Comparison of ENCODE assay signal across 10 cellular contexts in the genomic region with DNA sequence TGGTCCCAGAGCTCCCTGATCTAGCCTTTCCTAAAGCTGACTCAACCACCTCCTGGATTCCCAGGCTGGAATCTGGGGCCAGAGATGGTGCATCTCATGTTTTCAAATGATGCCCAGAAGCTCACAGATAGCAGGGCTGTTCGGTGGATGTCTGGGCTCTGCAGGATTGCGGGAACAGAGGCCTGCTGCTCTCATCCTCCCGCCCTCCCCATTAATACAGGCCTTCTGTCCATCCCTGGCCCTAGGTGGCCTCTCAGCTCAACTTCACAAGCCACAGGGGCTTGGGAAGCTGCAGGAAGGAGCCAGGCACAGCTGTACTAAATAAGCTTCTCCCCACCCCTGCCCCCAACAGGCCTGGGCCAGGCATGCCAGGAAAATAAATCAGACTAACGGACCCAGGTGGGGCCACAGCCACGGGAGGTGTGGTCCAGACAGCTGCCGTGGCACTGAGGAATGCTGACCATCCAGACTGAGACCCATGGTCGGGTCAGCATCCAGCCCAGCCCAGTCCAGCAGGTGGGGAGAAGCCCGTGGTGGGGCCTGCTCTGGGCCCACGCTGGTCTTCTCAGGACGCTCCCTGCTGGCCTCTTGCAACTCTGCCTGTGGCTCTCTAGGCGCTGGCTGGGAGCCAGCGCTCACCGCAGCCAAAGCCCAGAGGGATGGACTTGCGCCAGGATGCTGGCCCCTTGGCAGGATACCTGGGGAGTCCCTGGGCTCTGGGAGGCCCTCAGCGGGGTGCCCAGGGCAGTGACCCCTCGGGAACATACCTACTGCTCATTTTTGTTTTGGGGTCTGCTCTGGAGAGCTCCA. TPM values are rescaled to one million over a fixed set of nuclear protein-coding genes. Genes with fewer than 3 reads are reported as not detected.
A peak's percentile ranks its signal among the peaks of the same experiment; 100 is the strongest.
DNase-seq lines count a peak whose midpoint lies in the region; FAIRE-seq and TF ChIP-seq lines count a peak whose summit lies in the region.
"Had no signal": no experiment of that assay in that cellular context is flagged by ENCODE, and none has a peak within 500 bp of the region (broad histone marks: within the 10 kb centered on the region; RNA-seq: fewer than 3 reads in every experiment).

No MANE protein-coding gene starts in this region.

- TF ChIP-seq POLR2A in GM12891 (IDR thresholded peaks at IDR 0.05; ENCODE audit: low read depth, low read length), result no peak

- no peaks in the 10 kb centered on the region for H3K36me3 ChIP-seq in brain microvascular endothelial cell (replicated peaks)

- FAIRE-seq in GM12891 (lab: Jason Lieb, UNC), result no peak

- no peak overlapping the region for H3K4me3 ChIP-seq in brain microvascular endothelial cell (ENCODE audit: low read depth, low read length)
- H3K4me3 ChIP-seq: skin epidermis had no signal

- peaks cover 3% of the 10 kb centered on the region for H3K27me3 ChIP-seq in brain microvascular endothelial cell (replicated peaks)

- no peak overlapping the region for H3K27ac ChIP-seq in brain microvascular endothelial cell
- H3K27ac ChIP-seq: skin epidermis had no signal

- TF ChIP-seq CTCF in brain microvascular endothelial cell (IDR thresholded peaks at IDR 0.05; ENCODE audit: low read depth, low read length, missing control alignments), result peak; percentile 56

- in situ Hi-C loops in brain microvascular endothelial cell (cut with HindIII; ENCODE audit: low pct_ligation_motif_present, low sequenced_read_pairs), result no loop called here

- DNase-seq in DMS53 (lab: John Stamatoyannopoulos, UW) (peak; percentile 68), NCI-H2029 treated with DMSO at 0.1 percent for 48 hours (lab: John Stamatoyannopoulos, UW) (peak; percentile 28), brain microvascular endothelial cell (peak; percentile 27), midbrain (lab: John Stamatoyannopoulos, UW) (peak; percentile 32), GM19238 (ENCODE audit: insufficient read length, low spot score) (no peak), GM12891 (ENCODE audit: insufficient read length, low spot score) (no peak), epidermal melanocyte (ENCODE audit: insufficient read length, low spot score) (no peak)
- DNase-seq in stimulated activated naive CD4-positive, alpha-beta T cell (lab: John Stamatoyannopoulos, UW), result no peak
- DNase-seq: cortex of kidney had no signal

TF ChIP-seq in GM12891, 5 proteins besides CTCF, POLR2A, EP300 and RAD21:
- no peak for TF ChIP-seq POLR2AphosphoS5 (IDR thresholded peaks at IDR 0.05; ENCODE audit: low read depth, low read length)
- no peak for TF ChIP-seq SPI1 (IDR thresholded peaks at IDR 0.05; ENCODE audit: low read depth, low read length)
- no peak for TF ChIP-seq POU2F2 (IDR thresholded peaks at IDR 0.05; ENCODE audit: low read depth, low read length)
- TF ChIP-seq TAF1 (IDR thresholded peaks at IDR 0.05; ENCODE audit: low read depth, low read length), result no peak
- TF ChIP-seq PAX5 (IDR thresholded peaks at IDR 0.05; ENCODE audit: insufficient read depth, low read length, severe bottlenecking), result no peak

RNA-seq across cellular contexts. Expression of a gene that starts 8.5 kb away (rescaled TPM):
- 15.7 TPM for polyA plus RNA-seq in GM12891 (2012; ENCODE audit: low read depth, missing spikeins)

RNA-seq across cellular contexts. Expression of a gene that starts 11.2 kb away (rescaled TPM):
- 0.06 TPM for polyA plus RNA-seq in GM12891 (2012; ENCODE audit: low read depth, missing spikeins)

RNA-seq across cellular contexts. Expression of a gene that starts 29.8 kb away (rescaled TPM):
- not detected for polyA plus RNA-seq in GM12891 (2012; ENCODE audit: low read depth, missing spikeins)

RNA-seq across cellular contexts. Expression of a gene that starts 48.1 kb away (rescaled TPM):
- polyA plus RNA-seq in GM12891 (2012; ENCODE audit: low read depth, missing spikeins), result 36.5 TPM

Comparison
In these comparisons a context has a peak if more than half of its experiments do, and no peak if none do; other contexts are left out.
1. DNase-seq: peak in DMS53 (single experiment), NCI-H2029 treated with DMSO at 0.1 percent for 48 hours (single experiment), brain microvascular endothelial cell (single experiment) and midbrain (single experiment); none in GM19238 (single experiment), stimulated activated naive CD4-positive, alpha-beta T cell (0 of 6), GM12891 (single experiment) and epidermal melanocyte (single experiment).